8 cellular contexts compared by ENCODE assay signal in the genomic region with DNA sequence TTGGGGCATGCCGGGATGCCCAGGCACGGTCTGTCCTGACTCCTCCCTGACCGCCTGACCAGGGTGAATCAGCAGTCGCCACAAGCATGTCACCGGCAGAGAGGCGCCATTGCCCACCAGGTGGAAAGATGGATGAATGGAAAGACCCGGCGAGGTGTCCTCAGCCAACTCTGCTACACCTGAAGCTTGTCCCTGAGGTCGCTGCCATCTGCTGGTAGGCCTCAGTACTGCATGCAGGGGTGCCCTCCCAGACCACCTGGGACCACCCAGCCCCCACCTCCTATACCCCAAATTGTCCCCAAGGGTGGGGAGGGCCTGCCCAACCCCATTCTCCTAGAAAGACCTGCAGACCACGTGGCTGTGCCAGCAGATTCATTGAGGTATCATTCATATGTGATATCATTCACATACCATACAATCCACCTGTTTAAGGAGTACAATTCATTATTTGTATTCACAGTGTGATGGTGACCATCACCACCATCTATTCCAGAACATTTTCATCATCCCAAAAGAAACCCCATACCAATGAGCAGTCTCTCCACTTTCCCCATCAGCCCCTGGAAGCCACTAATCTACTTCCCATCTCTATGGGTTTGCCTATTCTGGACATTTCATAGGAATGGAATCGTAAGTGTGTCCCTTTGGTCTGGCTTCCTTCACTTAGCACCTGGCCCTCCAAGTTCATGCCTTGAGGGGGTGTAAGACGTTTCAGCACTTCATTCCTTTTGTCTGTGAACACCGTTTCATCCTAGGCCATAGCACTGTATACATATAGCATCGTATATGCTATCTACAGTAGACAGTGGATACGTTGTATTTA. TPM values are rescaled to one million over a fixed set of nuclear protein-coding genes. Genes with fewer than 3 reads are reported as not detected.
DNase-seq lines count a peak whose midpoint lies in the region; ATAC-seq and TF ChIP-seq lines count a peak whose summit lies in the region.

No MANE protein-coding gene starts in this region.

- intact Hi-C loops in gastrocnemius medialis (cut with DNase I; ENCODE audit: low total_unique reads), result no loop called here

- in situ Hi-C loops in gastrocnemius medialis (cut with MboI; ENCODE audit: low sequenced_read_pairs in 4 of 4), result no loop called here

- peaks cover 0 to 4% (median 0%) of the 10 kb centered on the region in 3 donors for H3K27me3 ChIP-seq in gastrocnemius medialis

- peak; percentile 11 for DNase-seq in activated CD4-positive, alpha-beta T cell treated with anti-CD3 and anti-CD28 coated beads for 24 hours (ENCODE audit: low read depth in 2 of 2)
- no peak for DNase-seq in activated CD4-positive, alpha-beta T cell treated with anti-CD3 and anti-CD28 coated beads for 1 hour
- peak; percentile 26 for DNase-seq in UCSD-AML1 (lab: John Stamatoyannopoulos, UW; ENCODE audit: unreplicated experiment)
- DNase-seq in erythroblast (lab: John Stamatoyannopoulos, UW), result peak; percentile 10 to 32
- no peak for DNase-seq in gastrocnemius medialis
- DNase-seq in AG08396 (ENCODE audit: low spot score), result no peak

- no peaks in the 10 kb centered on the region for H3K4me1 ChIP-seq in gastrocnemius medialis

- H3K27ac ChIP-seq in gastrocnemius medialis, result no peak overlapping the region

- H3K4me3 ChIP-seq in gastrocnemius medialis, result no peak overlapping the region

- H3K9me3 ChIP-seq in gastrocnemius medialis, result no peaks in the 10 kb centered on the region

- ATAC-seq in gastrocnemius medialis (no peak), HG03442 (IDR thresholded peaks at IDR 0.05; ENCODE audit: unreplicated experiment) (no peak), HG03460 (IDR thresholded peaks at IDR 0.05; ENCODE audit: unreplicated experiment) (no peak)

- H3K36me3 ChIP-seq in gastrocnemius medialis, result no peaks in the 10 kb centered on the region

- TF ChIP-seq POLR2A in erythroblast (IDR thresholded peaks at IDR 0.05; ENCODE audit: low read length) (no peak), gastrocnemius medialis (IDR thresholded peaks at IDR 0.05) (no peak)

- TF ChIP-seq CTCF in gastrocnemius medialis (IDR thresholded peaks at IDR 0.05 in 4 of 5, conservative IDR thresholded peaks at IDR 0.05 in 1 of 5), result peak in 4 of 5 experiments; percentile 22 to 42 (median 38)

RNA-seq across cellular contexts. Expression of a gene that starts 17.5 kb away (rescaled TPM):
- not detected for total RNA-seq in gastrocnemius medialis

RNA-seq across cellular contexts. Expression of a gene that starts 26.6 kb away (rescaled TPM):
- not detected for total RNA-seq in gastrocnemius medialis

Comparison
In these comparisons a context has a peak if more than half of its experiments do, and no peak if none do; other contexts are left out.
1. DNase-seq: peak in activated CD4-positive, alpha-beta T cell treated with anti-CD3 and anti-CD28 coated beads for 24 hours (2 of 2), UCSD-AML1 (single experiment) and erythroblast (2 of 2); none in activated CD4-positive, alpha-beta T cell treated with anti-CD3 and anti-CD28 coated beads for 1 hour (single experiment), gastrocnemius medialis (0 of 2) and AG08396 (single experiment).